ENCODE assay signal across 8 cellular contexts in the genomic region with DNA sequence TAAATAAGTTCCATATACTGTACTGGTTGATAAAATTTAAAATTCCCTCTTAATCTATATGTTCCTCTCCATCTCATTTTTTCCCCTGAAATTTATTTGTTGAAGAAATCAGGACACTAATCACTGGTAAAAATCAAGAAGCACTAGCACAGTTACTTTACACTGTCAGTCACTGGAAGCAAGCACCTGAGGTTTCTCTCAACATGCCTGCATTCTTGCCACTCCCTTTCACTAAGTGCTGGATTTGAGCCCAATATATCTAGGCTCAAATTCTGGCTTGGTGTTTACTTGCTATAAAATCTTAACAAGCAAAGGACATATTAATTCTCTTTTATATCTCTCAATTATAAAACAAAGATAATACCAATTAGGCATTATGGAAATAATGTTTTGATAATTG. TPM values are rescaled to one million over a fixed set of nuclear protein-coding genes. Genes with fewer than 3 reads are reported as not detected.
A peak's percentile ranks its signal among the peaks of the same experiment; 100 is the strongest.
DNase-seq lines count a peak whose midpoint lies in the region; ATAC-seq and TF ChIP-seq lines count a peak whose summit lies in the region.

No MANE protein-coding gene starts in this region.

- TF ChIP-seq CTCF in astrocyte of the cerebellum (IDR thresholded peaks at IDR 0.05; ENCODE audit: low read depth, low read length, missing control alignments) = no peak
- no peak for TF ChIP-seq CTCF in right lobe of liver (IDR thresholded peaks at IDR 0.05)
- no peak for TF ChIP-seq CTCF in type B pancreatic cell (conservative IDR thresholded peaks at IDR 0.05)

- no peak for ATAC-seq in right lobe of liver
- ATAC-seq in HG02852 (IDR thresholded peaks at IDR 0.05; ENCODE audit: unreplicated experiment) = no peak
- ATAC-seq in GM21825 (IDR thresholded peaks at IDR 0.05; ENCODE audit: unreplicated experiment) = no peak

- no peak overlapping the region for H3K4me3 Mint-ChIP-seq in activated CD4-positive, alpha-beta T cell treated with anti-CD3 and anti-CD28 coated beads, Interleukin-2, amount 10 ng/mL, durations not matched to agents 24 days and 14 days
- H3K4me3 Mint-ChIP-seq in activated CD4-positive, alpha-beta T cell treated with anti-CD3 and anti-CD28 coated beads, Interleukin-2, amount 10 ng/mL, durations not matched to agents 7 days and 5 days = no peak overlapping the region
- peak overlapping the region; percentile 82 for H3K4me3 Mint-ChIP-seq in type B pancreatic cell

- H3K36me3 ChIP-seq in right lobe of liver = peaks cover 0 to 15% (median 5%) of the 10 kb centered on the region in 4 donors

- H3K4me3 ChIP-seq in astrocyte of the cerebellum (ENCODE audit: low read depth, low read length) = no peak overlapping the region
- no peak overlapping the region for H3K4me3 ChIP-seq in right lobe of liver

- H3K4me1 ChIP-seq in right lobe of liver = peaks cover 0 to 29% (median 9%) of the 10 kb centered on the region in 4 donors

- POLR2A ChIA-PET in activated CD4-positive, alpha-beta T cell treated with anti-CD3 and anti-CD28 coated beads, Interleukin-2, amount 10 ng/mL, durations not matched to agents 7 days and 5 days (lab: Charles Lee) = no interaction called here

- peak overlapping the region; percentile 47 for H3K27ac Mint-ChIP-seq in activated CD4-positive, alpha-beta T cell treated with anti-CD3 and anti-CD28 coated beads, Interleukin-2, amount 10 ng/mL, durations not matched to agents 24 days and 14 days
- H3K27ac Mint-ChIP-seq in activated CD4-positive, alpha-beta T cell treated with anti-CD3 and anti-CD28 coated beads, Interleukin-2, amount 10 ng/mL, durations not matched to agents 7 days and 5 days = no peak overlapping the region
- peak overlapping the region; percentile 99 for H3K27ac Mint-ChIP-seq in type B pancreatic cell

- no peaks in the 10 kb centered on the region for H3K27me3 Mint-ChIP-seq in activated CD4-positive, alpha-beta T cell treated with anti-CD3 and anti-CD28 coated beads, Interleukin-2, amount 10 ng/mL, durations not matched to agents 24 days and 14 days
- H3K27me3 Mint-ChIP-seq in activated CD4-positive, alpha-beta T cell treated with anti-CD3 and anti-CD28 coated beads, Interleukin-2, amount 10 ng/mL, durations not matched to agents 7 days and 5 days = no peaks in the 10 kb centered on the region
- no peaks in the 10 kb centered on the region for H3K27me3 Mint-ChIP-seq in type B pancreatic cell

- H3K9me3 Mint-ChIP-seq in activated CD4-positive, alpha-beta T cell treated with anti-CD3 and anti-CD28 coated beads, Interleukin-2, amount 10 ng/mL, durations not matched to agents 24 days and 14 days = no peaks in the 10 kb centered on the region
- H3K9me3 Mint-ChIP-seq in activated CD4-positive, alpha-beta T cell treated with anti-CD3 and anti-CD28 coated beads, Interleukin-2, amount 10 ng/mL, durations not matched to agents 7 days and 5 days = no peaks in the 10 kb centered on the region
- peaks cover 7% of the 10 kb centered on the region for H3K9me3 Mint-ChIP-seq in type B pancreatic cell

- TF ChIP-seq POLR2A in right lobe of liver (IDR thresholded peaks at IDR 0.05) = no peak

- peak overlapping the region; percentile 75 to 82 (median 76) for H3K27ac ChIP-seq in right lobe of liver

- intact Hi-C loops in activated CD4-positive, alpha-beta T cell treated with anti-CD3 and anti-CD28 coated beads, Interleukin-2, amount 10 ng/mL, durations not matched to agents 24 days and 14 days (cut with micrococcal nuclease) = loop anchor here (5.0 kb wide), 1 partner anchor 48 kb away; no protein-coding TSS in a partner anchor
- intact Hi-C loops in right lobe of liver (cut with DNase I) = no loop called here

- peaks cover 36% of the 10 kb centered on the region for H3K4me1 Mint-ChIP-seq in activated CD4-positive, alpha-beta T cell treated with anti-CD3 and anti-CD28 coated beads, Interleukin-2, amount 10 ng/mL, durations not matched to agents 24 days and 14 days
- peaks cover 34% of the 10 kb centered on the region for H3K4me1 Mint-ChIP-seq in activated CD4-positive, alpha-beta T cell treated with anti-CD3 and anti-CD28 coated beads, Interleukin-2, amount 10 ng/mL, durations not matched to agents 7 days and 5 days
- H3K4me1 Mint-ChIP-seq in type B pancreatic cell (ENCODE audit: unreplicated experiment) = peaks cover 34% of the 10 kb centered on the region

- H3K36me3 Mint-ChIP-seq in activated CD4-positive, alpha-beta T cell treated with anti-CD3 and anti-CD28 coated beads, Interleukin-2, amount 10 ng/mL, durations not matched to agents 24 days and 14 days (ENCODE audit: low read depth) = peaks cover 60% of the 10 kb centered on the region
- H3K36me3 Mint-ChIP-seq in activated CD4-positive, alpha-beta T cell treated with anti-CD3 and anti-CD28 coated beads, Interleukin-2, amount 10 ng/mL, durations not matched to agents 7 days and 5 days (ENCODE audit: low read depth) = peaks cover 71% of the 10 kb centered on the region
- H3K36me3 Mint-ChIP-seq in type B pancreatic cell = peaks cover 61% of the 10 kb centered on the region

- H3K27me3 ChIP-seq in right lobe of liver = no peaks in the 10 kb centered on the region

- in situ Hi-C loops in astrocyte of the cerebellum (cut with HindIII; ENCODE audit: low sequenced_read_pairs) = no loop called here

- CTCF ChIA-PET in activated CD4-positive, alpha-beta T cell treated with anti-CD3 and anti-CD28 coated beads, Interleukin-2, amount 10 ng/mL, durations not matched to agents 7 days and 5 days (lab: Charles Lee) = no interaction called here

- H3K9me3 ChIP-seq in right lobe of liver = no peaks in the 10 kb centered on the region

- DNase-seq in activated CD4-positive, alpha-beta T cell treated with anti-CD3 and anti-CD28 coated beads, Interleukin-2, amount 10 ng/mL, durations not matched to agents 24 days and 14 days = no peak
- DNase-seq in activated CD4-positive, alpha-beta T cell treated with anti-CD3 and anti-CD28 coated beads, Interleukin-2, amount 10 ng/mL, durations not matched to agents 7 days and 5 days = no peak
- DNase-seq in astrocyte of the cerebellum (ENCODE audit: low read depth) (peak; percentile 19), right lobe of liver (no peak), type B pancreatic cell (ENCODE audit: extremely low spot score, unreplicated experiment) (no peak)
- DNase-seq in activated CD4-positive, alpha-beta T cell treated with anti-CD3 and anti-CD28 coated beads for 1 hour = no peak

RNA-seq across cellular contexts. Expression of a gene that starts 58.7 kb away (rescaled TPM):
- total RNA-seq in activated CD4-positive, alpha-beta T cell treated with anti-CD3 and anti-CD28 coated beads, Interleukin-2, amount 10 ng/mL, durations not matched to agents 24 days and 14 days = 225 and 232 TPM in 2 replicates
- total RNA-seq in activated CD4-positive, alpha-beta T cell treated with anti-CD3 and anti-CD28 coated beads, Interleukin-2, amount 10 ng/mL, durations not matched to agents 7 days and 5 days = 100 to 1,000 TPM; 297 to 302 TPM
- total RNA-seq in right lobe of liver = 100 to 1,000 TPM in 4 of 6 experiments, 10 to 100 TPM in 2; 93.7 to 114 (median 107) TPM
- total RNA-seq in type B pancreatic cell (ENCODE audit: low replicate concordance) = 79.6 and 103 TPM in 2 replicates
